In genomic region chr1:111104981-111105380, GRCh38 we compare ENCODE assay signal across 1 cellular context.
TF ChIP-seq lines count a peak whose summit lies in the region.

No MANE protein-coding gene starts in this region.

TF ChIP-seq in HepG2, 621 proteins besides CTCF, POLR2A, EP300 and RAD21 (continued from another document):
- TF ChIP-seq U2AF2 (IDR thresholded peaks at IDR 0.05; ENCODE audit: low read depth, low read length) (no peak), SALL1 (CRISPR knock-in tag; IDR thresholded peaks at IDR 0.05) (no peak), ZNF121 (CRISPR knock-in tag; IDR thresholded peaks at IDR 0.05) (peak; percentile 73), NFIC (IDR thresholded peaks at IDR 0.05; ENCODE audit: low read length) (no peak), YEATS2 (CRISPR knock-in tag; IDR thresholded peaks at IDR 0.05; ENCODE audit: borderline replicate concordance) (no peak), ZNF552 (CRISPR knock-in tag; IDR thresholded peaks at IDR 0.05; ENCODE audit: borderline replicate concordance) (no peak)
- TF ChIP-seq, protein P1, sequence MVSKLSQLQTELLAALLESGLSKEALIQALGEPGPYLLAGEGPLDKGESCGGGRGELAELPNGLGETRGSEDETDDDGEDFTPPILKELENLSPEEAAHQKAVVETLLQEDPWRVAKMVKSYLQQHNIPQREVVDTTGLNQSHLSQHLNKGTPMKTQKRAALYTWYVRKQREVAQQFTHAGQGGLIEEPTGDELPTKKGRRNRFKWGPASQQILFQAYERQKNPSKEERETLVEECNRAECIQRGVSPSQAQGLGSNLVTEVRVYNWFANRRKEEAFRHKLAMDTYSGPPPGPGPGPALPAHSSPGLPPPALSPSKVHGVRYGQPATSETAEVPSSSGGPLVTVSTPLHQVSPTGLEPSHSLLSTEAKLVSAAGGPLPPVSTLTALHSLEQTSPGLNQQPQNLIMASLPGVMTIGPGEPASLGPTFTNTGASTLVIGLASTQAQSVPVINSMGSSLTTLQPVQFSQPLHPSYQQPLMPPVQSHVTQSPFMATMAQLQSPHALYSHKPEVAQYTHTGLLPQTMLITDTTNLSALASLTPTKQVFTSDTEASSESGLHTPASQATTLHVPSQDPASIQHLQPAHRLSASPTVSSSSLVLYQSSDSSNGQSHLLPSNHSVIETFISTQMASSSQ (IDR thresholded peaks at IDR 0.05; ENCODE audit: low read depth): peak; percentile 67; the same call in 1 of the 2 replicates
- TF ChIP-seq, protein P1 (CRISPR knock-in tag; IDR thresholded peaks at IDR 0.05; ENCODE audit: borderline replicate concordance): peak; percentile 70; the same call in 1 of the 2 replicates
- TF ChIP-seq, protein P2, sequence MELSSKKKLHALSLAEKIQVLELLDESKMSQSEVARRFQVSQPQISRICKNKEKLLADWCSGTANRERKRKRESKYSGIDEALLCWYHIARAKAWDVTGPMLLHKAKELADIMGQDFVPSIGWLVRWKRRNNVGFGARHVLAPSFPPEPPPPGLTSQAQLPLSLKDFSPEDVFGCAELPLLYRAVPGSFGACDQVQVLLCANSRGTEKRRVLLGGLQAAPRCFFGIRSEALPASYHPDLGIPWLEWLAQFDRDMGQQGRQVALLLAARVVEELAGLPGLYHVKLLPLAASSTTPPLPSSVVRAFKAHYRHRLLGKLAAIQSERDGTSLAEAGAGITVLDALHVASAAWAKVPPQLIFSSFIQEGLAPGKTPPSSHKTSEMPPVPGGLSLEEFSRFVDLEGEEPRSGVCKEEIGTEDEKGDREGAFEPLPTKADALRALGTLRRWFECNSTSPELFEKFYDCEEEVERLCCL (CRISPR knock-in tag; IDR thresholded peaks at IDR 0.05; ENCODE audit: borderline replicate concordance): no peak
